ENCODE assay signal across 18 cellular contexts in the genomic region with DNA sequence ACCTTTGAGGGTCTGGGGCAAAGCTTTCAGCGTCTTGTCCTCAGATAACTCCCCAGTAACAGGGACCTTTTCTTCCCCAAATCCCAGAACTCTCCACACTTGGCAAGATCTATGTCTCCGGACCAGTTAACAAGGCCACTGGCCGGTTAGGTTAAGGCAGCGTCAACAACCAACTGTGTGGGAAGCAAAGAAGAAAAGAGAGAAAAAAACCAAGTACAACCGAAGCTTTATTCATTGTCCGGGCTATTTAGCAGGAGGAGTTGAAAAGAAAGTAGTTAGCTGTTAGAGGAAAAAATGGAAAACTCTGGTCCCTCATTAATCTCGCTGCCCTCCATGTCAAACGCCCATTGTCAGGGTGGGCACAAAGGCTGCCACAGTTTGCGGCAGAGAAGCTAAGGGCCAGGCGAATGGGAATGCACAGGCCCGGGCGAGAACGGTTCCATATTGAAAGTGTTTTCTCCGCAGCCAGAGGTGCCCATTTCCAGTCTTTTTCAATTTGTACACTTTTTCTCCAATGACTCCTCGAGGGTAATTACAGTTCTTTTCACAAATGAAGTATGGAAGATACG. TPM values are rescaled to one million over a fixed set of nuclear protein-coding genes. Genes with fewer than 3 reads are reported as not detected.
A peak's percentile ranks its signal among the peaks of the same experiment; 100 is the strongest.
DNase-seq lines count a peak whose midpoint lies in the region; ATAC-seq and TF ChIP-seq lines count a peak whose summit lies in the region.
"Had no signal": no experiment of that assay in that cellular context is flagged by ENCODE, and none has a peak within 500 bp of the region (broad histone marks: within the 10 kb centered on the region; RNA-seq: fewer than 3 reads in every experiment).

No MANE protein-coding gene starts in this region.

- TF ChIP-seq CTCF in neural progenitor cell (IDR thresholded peaks at IDR 0.05) (no peak), tibial nerve (IDR thresholded peaks at IDR 0.05) (no peak), mammary epithelial cell (conservative IDR thresholded peaks at IDR 0.05 in 1 of 2, IDR thresholded peaks at IDR 0.05 in 1 of 2; ENCODE audit: extremely low read depth in 1 of 2, insufficient read depth in 1 of 2, low read depth in 1 of 2, low read length in 2 of 2) (no peak)

- TF ChIP-seq EP300 in tibial nerve (IDR thresholded peaks at IDR 0.05), result peak in 1 of 2 donors; percentile 89

- BruUV-seq in mammary epithelial cell (replicated peaks; lab: Mats Ljungman, UMichigan), result no TSS peak

- peaks cover 5% of the 10 kb centered on the region for H3K9me3 Mint-ChIP-seq in neural progenitor cell

- H3K27me3 Mint-ChIP-seq in neural progenitor cell (ENCODE audit: insufficient read depth, low read depth), result peaks cover 3% of the 10 kb centered on the region

- no peaks in the 10 kb centered on the region for H3K9me3 ChIP-seq in neural progenitor cell (ENCODE audit: low read depth)
- H3K9me3 ChIP-seq in tibial nerve, result no peaks in the 10 kb centered on the region
- H3K9me3 ChIP-seq in mammary epithelial cell (replicated peaks; ENCODE audit: insufficient read depth, low read length), result no peaks in the 10 kb centered on the region
- H3K9me3 ChIP-seq: A549, SK-N-SH had no signal

- intact Hi-C loops in mammary epithelial cell (cut with micrococcal nuclease), result no loop called here

- H3K4me2 ChIP-seq in neural progenitor cell (peak overlapping the region; percentile 7), mammary epithelial cell (ENCODE audit: insufficient read depth, low read depth, low read length) (no peak overlapping the region)
- H3K4me2 ChIP-seq: A549, SK-N-SH had no signal

- no peak overlapping the region for H3K4me3 Mint-ChIP-seq in neural progenitor cell

- H4K20me1 ChIP-seq in neural progenitor cell (ENCODE audit: low read depth), result no peaks in the 10 kb centered on the region
- no peaks in the 10 kb centered on the region for H4K20me1 ChIP-seq in mammary epithelial cell (ENCODE audit: insufficient read depth, low read length)

- H3K4me1 Mint-ChIP-seq in neural progenitor cell, result peaks cover 5% of the 10 kb centered on the region

- no peaks in the 10 kb centered on the region for H3K36me3 ChIP-seq in neural progenitor cell
- no peaks in the 10 kb centered on the region for H3K36me3 ChIP-seq in tibial nerve
- H3K36me3 ChIP-seq in mammary epithelial cell (ENCODE audit: insufficient read depth, low read length), result no peaks in the 10 kb centered on the region

- no peak for ATAC-seq in HG02840 (IDR thresholded peaks at IDR 0.05; ENCODE audit: low FRiP score, unreplicated experiment)
- ATAC-seq: A549, HepG2 had no signal

- DNase-seq in COLO829 (ENCODE audit: low spot score) (peak; percentile 60), globus pallidus (ENCODE audit: low spot score) (peak; percentile 43), neural progenitor cell (ENCODE audit: low spot score) (no peak), tibial nerve (ENCODE audit: low spot score in 2 of 2) (no peak), GOT3 (lab: John Stamatoyannopoulos, UW) (no peak), mammary epithelial cell (no peak)
- DNase-seq: KBM-7, NCI-H1105 treated with DMSO at 0.1 percent for 48 hours, NCI-H1694 treated with DMSO at 0.1 percent for 48 hours, NCI-H774, RPMI8226, SHP77 treated with DMSO at 0.1 percent for 48 hours, SK-N-SH had no signal

- H3K4me1 ChIP-seq in neural progenitor cell, result peaks cover 12% of the 10 kb centered on the region
- peaks cover 0 to 36% (median 17%) of the 10 kb centered on the region in 4 donors for H3K4me1 ChIP-seq in tibial nerve
- H3K4me1 ChIP-seq in mammary epithelial cell (ENCODE audit: insufficient read depth, low read length), result no peaks in the 10 kb centered on the region
- H3K4me1 ChIP-seq: A549 had no signal

- peak overlapping the region; percentile 8 for H3K27ac Mint-ChIP-seq in neural progenitor cell

- no peak overlapping the region for H3K9ac ChIP-seq in neural progenitor cell
- no peak overlapping the region for H3K9ac ChIP-seq in mammary epithelial cell (ENCODE audit: insufficient read depth, low read length)
- H3K9ac ChIP-seq: SK-N-SH had no signal

- dilution Hi-C loops in mammary epithelial cell (cut with HindIII; ENCODE audit: low sequenced_read_pairs), result no loop called here

- no peaks in the 10 kb centered on the region for H3F3A ChIP-seq in neural progenitor cell (ENCODE audit: low read depth)

- WGBS in tibial nerve, 2 donors, result 40 to 42% methylated on average over 16 of the region's 16 CpGs
- WGBS in mammary epithelial cell (ENCODE audit: low coverage, missing lambda C conversion rate), result 48% methylated on average over 13 of the region's 16 CpGs

- H2AFZ ChIP-seq in neural progenitor cell (replicated peaks) (no peak overlapping the region), mammary epithelial cell (ENCODE audit: low read depth, low read length) (no peak overlapping the region)

- CTCF ChIA-PET in mammary epithelial cell (lab: Charles Lee; ENCODE audit: low non-redundant PET), result no interaction called here

- H3K27me3 ChIP-seq in neural progenitor cell, result peaks cover 4% of the 10 kb centered on the region
- no peaks in the 10 kb centered on the region for H3K27me3 ChIP-seq in tibial nerve
- no peaks in the 10 kb centered on the region for H3K27me3 ChIP-seq in mammary epithelial cell (ENCODE audit: insufficient read depth, low read length)

- no peak overlapping the region for H3K27ac ChIP-seq in neural progenitor cell
- H3K27ac ChIP-seq in tibial nerve, result peak overlapping the region; percentile 51 to 84 (median 69)
- H3K27ac ChIP-seq in mammary epithelial cell (ENCODE audit: insufficient read depth, low read depth, low read length), result no peak overlapping the region
- H3K27ac ChIP-seq: A549, C4-2B had no signal

- no peak for TF ChIP-seq POLR2A in tibial nerve (IDR thresholded peaks at IDR 0.05)

- no peaks in the 10 kb centered on the region for H3K79me2 ChIP-seq in neural progenitor cell (ENCODE audit: low read depth)
- no peaks in the 10 kb centered on the region for H3K79me2 ChIP-seq in mammary epithelial cell (ENCODE audit: insufficient read depth, low read length)

- no peaks in the 10 kb centered on the region for H3K36me3 Mint-ChIP-seq in neural progenitor cell

- H3K4me3 ChIP-seq in neural progenitor cell, result no peak overlapping the region
- peak overlapping the region in 1 of 4 donors; percentile 7 for H3K4me3 ChIP-seq in tibial nerve
- H3K4me3 ChIP-seq in mammary epithelial cell (replicated peaks in 1 of 3; ENCODE audit: insufficient read depth in 1 of 3, low read depth in 2 of 3, low read length in 3 of 3), result no peak overlapping the region
- H3K4me3 ChIP-seq: A549 had no signal

- in situ Hi-C loops in mammary epithelial cell (cut with MboI; ENCODE audit: low sequenced_read_pairs in 2 of 2), result no loop called here

RNA-seq across cellular contexts. Expression of a gene that starts 49.3 kb away (rescaled TPM):
- total RNA-seq in neural progenitor cell (ENCODE audit: low replicate concordance) (1.7 and 3.0 TPM in 2 replicates), tibial nerve (10 to 100 TPM; 12.8 to 26.2 (median 21.7) TPM), mammary epithelial cell (not detected)
- not detected for polyA plus RNA-seq in mammary epithelial cell
- not detected for polyA minus RNA-seq in mammary epithelial cell
- total RNA-seq: HepG2, NCI-H460 had no signal
- polyA plus RNA-seq: A549, HepG2, SK-N-SH had no signal

Comparison
In these comparisons a context has a peak if more than half of its experiments do, and no peak if none do; other contexts are left out.
1. DNase-seq: peak in COLO829 (single experiment) and globus pallidus (single experiment); none in neural progenitor cell (single experiment), tibial nerve (0 of 2), GOT3 (single experiment) and mammary epithelial cell (single experiment).
2. H3K27ac ChIP-seq: peak in tibial nerve (4 of 4); none in neural progenitor cell (single experiment) and mammary epithelial cell (single experiment).